In genomic region chr16:88992351-88993005, GRCh38 we compare ENCODE assay signal across 23 cellular contexts.
DNase-seq lines count a peak whose midpoint lies in the region; ATAC-seq and TF ChIP-seq lines count a peak whose summit lies in the region.
"Had no signal": no experiment of that assay in that cellular context is flagged by ENCODE, and none has a peak within 500 bp of the region (broad histone marks: within the 10 kb centered on the region; RNA-seq: fewer than 3 reads in every experiment).

No MANE protein-coding gene starts in this region.

- H3K4me3 Mint-ChIP-seq in memory B cell: peak overlapping the region; percentile 29
- H3K4me3 Mint-ChIP-seq: activated naive CD4-positive, alpha-beta T cell treated with anti-CD3 and anti-CD28 coated beads, Interleukin-2, amount 50 U/mL, for 24 hours; CD4-positive, alpha-beta T cell; T-helper 17 cell had no signal

- peak overlapping the region in 10 of 11 experiments; percentile 13 to 88 (median 71); a peak in 18 of 22 replicates for H3K27ac ChIP-seq in BLaER1 treated with 17β-estradiol and CSF1 and Interleukin-3, amounts not matched to agents 10 nM and 100 nM
- no peak overlapping the region for H3K27ac ChIP-seq in KMS-11
- H3K27ac ChIP-seq: left lung had no signal

- peaks cover 0 to 14% (median 0%) of the 10 kb centered on the region in 11 experiments; a peak in 4 of 22 replicates for H3K27me3 ChIP-seq in BLaER1 treated with 17β-estradiol and CSF1 and Interleukin-3, amounts not matched to agents 10 nM and 100 nM
- peaks cover 64% of the 10 kb centered on the region for H3K27me3 ChIP-seq in KMS-11 (ENCODE audit: insufficient read depth, low read depth)

- peaks cover 7% of the 10 kb centered on the region for H3K4me1 Mint-ChIP-seq in memory B cell

- H3K4me1 ChIP-seq in BLaER1 treated with 17β-estradiol and CSF1 and Interleukin-3, amounts not matched to agents 10 nM and 100 nM: peaks cover 28 to 85% (median 78%) of the 10 kb centered on the region in 10 experiments
- peaks cover 11% of the 10 kb centered on the region for H3K4me1 ChIP-seq in KMS-11 (ENCODE audit: low read depth, poor library complexity, severe bottlenecking)

- H3K4me2 ChIP-seq in BLaER1 treated with 17β-estradiol and CSF1 and Interleukin-3, amounts not matched to agents 10 nM and 100 nM: peak overlapping the region; percentile 79 to 99 (median 95)
- peak overlapping the region; percentile 21; the same call in 1 of the 2 replicates for H3K4me2 ChIP-seq in KMS-11

- H3K9me3 Mint-ChIP-seq in memory B cell: peaks cover 2% of the 10 kb centered on the region

- no peaks in the 10 kb centered on the region for H3K79me2 ChIP-seq in KMS-11 (ENCODE audit: insufficient read depth, low read depth)

- DNase-seq in UCSD-AML1 (lab: John Stamatoyannopoulos, UW; ENCODE audit: unreplicated experiment): peak; percentile 45
- no peak for DNase-seq in memory B cell (ENCODE audit: low spot score in 2 of 2)
- DNase-seq in Kasumi-1 (lab: John Stamatoyannopoulos, UW): no peak
- no peak for DNase-seq in NOMO-1 treated with dmso at 0.1 percent for 144 hours (lab: John Stamatoyannopoulos, UW; ENCODE audit: unreplicated experiment)
- DNase-seq: ACHN; activated CD8-positive, alpha-beta memory T cell treated with anti-CD3 and anti-CD28 coated beads for 24 hours; activated T-cell treated with anti-CD3 and anti-CD28 coated beads, Interleukin-2, amount 50 U/mL, for 48 hours; CD4-positive, alpha-beta T cell; effector CD8-positive, alpha-beta T cell; GOT3; NCI-H2029 treated with DMSO at 0.1 percent for 48 hours; NK-92 treated with Interleukin-12 subunit alpha and Interleukin-12 subunit beta, amount 100 ng/mL, for 24 hours; SHP77 treated with DMSO at 0.1 percent for 48 hours; stimulated activated CD4-positive, alpha-beta T cell treated with anti-CD3 and anti-CD28 coated beads, Interleukin-12 subunit alpha, Interleukin-12 subunit beta, amount 100 ng/mL, for 4 hours; stimulated activated CD8-positive, alpha-beta memory T cell treated with anti-CD3 and anti-CD28 coated beads, Interleukin-4, amount 100 ng/mL, for 48 hours; substantia nigra; T-helper 17 cell had no signal

- no peak overlapping the region for H2AFZ ChIP-seq in KMS-11 (ENCODE audit: low read depth)

- TF ChIP-seq CTCF in KMS-11 (conservative IDR thresholded peaks at IDR 0.05; ENCODE audit: low read depth, low read length): no peak

- peaks cover 2% of the 10 kb centered on the region for H3K36me3 Mint-ChIP-seq in memory B cell

- peak overlapping the region; percentile 13 to 77 (median 61); a peak in 19 of 22 replicates for H3K9ac ChIP-seq in BLaER1 treated with 17β-estradiol and CSF1 and Interleukin-3, amounts not matched to agents 10 nM and 100 nM
- no peak overlapping the region for H3K9ac ChIP-seq in KMS-11

- ATAC-seq in memory B cell (ENCODE audit: low read depth) (peak; percentile 56), HG02973 (IDR thresholded peaks at IDR 0.05; ENCODE audit: unreplicated experiment) (no peak), GM18873 (IDR thresholded peaks at IDR 0.05; ENCODE audit: low FRiP score, unreplicated experiment) (no peak)
- ATAC-seq: T-helper 17 cell had no signal

- no peak overlapping the region for H3K27ac Mint-ChIP-seq in memory B cell
- H3K27ac Mint-ChIP-seq: activated naive CD4-positive, alpha-beta T cell treated with anti-CD3 and anti-CD28 coated beads, Interleukin-2, amount 50 U/mL, for 24 hours; CD4-positive, alpha-beta T cell; T-helper 17 cell had no signal

- peak overlapping the region in 8 of 10 experiments; percentile 7 to 44 (median 34); a peak in 11 of 20 replicates for H3K4me3 ChIP-seq in BLaER1 treated with 17β-estradiol and CSF1 and Interleukin-3, amounts not matched to agents 10 nM and 100 nM
- H3K4me3 ChIP-seq in KMS-11 (IDR thresholded peaks at IDR 0.05; ENCODE audit: insufficient read depth, low read depth, low read length): no peak overlapping the region
- H3K4me3 ChIP-seq: left lung had no signal

- peaks cover 3% of the 10 kb centered on the region for H3K27me3 Mint-ChIP-seq in memory B cell
- H3K27me3 Mint-ChIP-seq: activated naive CD4-positive, alpha-beta T cell treated with anti-CD3 and anti-CD28 coated beads, Interleukin-2, amount 50 U/mL, for 24 hours; CD4-positive, alpha-beta T cell had no signal

- H4K20me1 ChIP-seq in BLaER1 treated with 17β-estradiol and CSF1 and Interleukin-3, amounts not matched to agents 10 nM and 100 nM: no peaks in the 10 kb centered on the region
- no peaks in the 10 kb centered on the region for H4K20me1 ChIP-seq in KMS-11 (ENCODE audit: insufficient read depth)

- peaks cover 0 to 6% (median 0%) of the 10 kb centered on the region in 11 experiments; a peak in 1 of 22 replicates for H3K36me3 ChIP-seq in BLaER1 treated with 17β-estradiol and CSF1 and Interleukin-3, amounts not matched to agents 10 nM and 100 nM
- no peaks in the 10 kb centered on the region; the same call in 1 of the 2 replicates for H3K36me3 ChIP-seq in KMS-11 (ENCODE audit: insufficient read depth)
- H3K36me3 ChIP-seq: left lung had no signal

- H3K9me3 ChIP-seq in BLaER1 treated with 17β-estradiol and CSF1 and Interleukin-3, amounts not matched to agents 10 nM and 100 nM (replicated peaks in 1 of 11): peaks cover 8 to 21% (median 16%) of the 10 kb centered on the region in 11 experiments
